In the genomic region with DNA sequence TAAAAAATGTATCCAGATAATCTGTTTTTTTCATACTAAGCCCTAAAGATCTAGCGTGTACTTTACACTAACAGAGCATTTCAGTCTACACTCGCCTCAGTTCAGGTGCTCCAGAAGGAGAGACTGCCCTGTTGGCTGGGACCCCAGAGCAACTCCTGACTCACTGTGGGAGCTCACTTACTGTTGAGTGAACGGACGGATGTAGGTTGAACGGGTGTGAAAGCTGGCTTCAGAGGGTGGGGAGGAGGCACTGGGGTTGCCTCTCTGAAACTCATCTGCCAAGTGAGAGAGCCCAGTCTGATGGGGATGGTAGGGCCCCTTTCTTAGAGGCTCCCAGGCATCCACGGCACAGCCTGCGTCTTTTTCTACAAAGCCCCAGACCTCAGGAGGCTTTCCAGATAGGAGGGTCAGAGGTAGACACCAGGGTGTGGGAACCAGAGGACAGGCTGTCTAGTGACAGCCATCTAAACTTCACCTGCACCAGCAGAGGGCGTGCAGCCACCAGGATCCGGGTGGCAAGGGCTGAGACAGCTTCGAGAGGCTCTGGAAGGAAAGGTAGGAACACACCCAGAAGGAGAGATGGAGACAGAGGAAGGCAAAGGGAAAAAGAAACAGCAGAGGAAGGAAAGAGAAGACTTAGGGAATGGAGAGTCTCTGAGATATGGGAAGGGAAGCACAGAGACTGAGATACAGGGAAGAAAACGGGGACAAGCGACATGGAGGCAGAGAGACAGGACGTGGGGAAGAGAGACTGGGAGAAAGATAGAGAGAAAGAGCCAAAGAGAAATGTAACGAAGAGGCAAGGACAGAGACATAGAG, we compare ENCODE assay signal across 8 cellular contexts. TPM values are rescaled to one million over a fixed set of nuclear protein-coding genes. Genes with fewer than 3 reads are reported as not detected.
DNase-seq lines count a peak whose midpoint lies in the region; ATAC-seq and TF ChIP-seq lines count a peak whose summit lies in the region.

No MANE protein-coding gene starts in this region.

- H4K91ac ChIP-seq in H9 (ENCODE audit: insufficient read length, low read depth, low read length): no peak overlapping the region

- no peak overlapping the region for H3K56ac ChIP-seq in H9 (ENCODE audit: insufficient read length, low read depth, low read length)

- no peak overlapping the region for H2AK5ac ChIP-seq in H9 (ENCODE audit: insufficient read length, low read length)

- no peaks in the 10 kb centered on the region for H4K20me1 ChIP-seq in H9 (ENCODE audit: control insufficient read depth, insufficient read depth, insufficient read length)

- H2BK5ac ChIP-seq in H9 (ENCODE audit: insufficient read length, low read length): no peak overlapping the region

- no peaks in the 10 kb centered on the region for H3K23me2 ChIP-seq in H9 (ENCODE audit: insufficient read length, low read depth, low read length, poor library complexity, severe bottlenecking)

- peaks cover 11% of the 10 kb centered on the region for H3K27me3 Mint-ChIP-seq in H9 (ENCODE audit: low read depth)

- H2AFZ ChIP-seq in H9 (ENCODE audit: low read length): no peak overlapping the region

- H2BK20ac ChIP-seq in H9 (ENCODE audit: low read depth, low read length, poor library complexity, severe bottlenecking): no peak overlapping the region

- H3K4me1 Mint-ChIP-seq in H9: peaks cover 18 to 41% of the 10 kb centered on the region in 2 experiments

- 0 out of 7 replicates have a peak, but pooled peaks cover 0 to 1% (median 0%) of the 10 kb centered on the region in 3 experiments for H3K36me3 Mint-ChIP-seq in H9 (ENCODE audit: insufficient read depth in 1 of 3, low read depth in 3 of 3)

- no peaks in the 10 kb centered on the region; a peak in 1 of 5 replicates for H3K9me3 Mint-ChIP-seq in H9

- no peak overlapping the region for H3K9ac ChIP-seq in H9 (ENCODE audit: extremely low read depth, insufficient read length, low read length)

- H3K9me3 ChIP-seq in H9 (ENCODE audit: control insufficient read depth, low read depth, low read length): no peaks in the 10 kb centered on the region

- H3K18ac ChIP-seq in H9 (ENCODE audit: insufficient read length, low read depth, low read length): no peak overlapping the region

- H3K27ac Mint-ChIP-seq in H9: peak overlapping the region in 1 of 3 experiments; percentile 19; a peak in 1 of 7 replicates

- H3K23ac ChIP-seq in H9 (ENCODE audit: insufficient read length, low read depth, low read length): no peak overlapping the region

- H3K4me1 ChIP-seq in H9 (ENCODE audit: insufficient read depth, low read length): no peaks in the 10 kb centered on the region

- no peaks in the 10 kb centered on the region for H3K79me2 ChIP-seq in H9 (ENCODE audit: insufficient read depth, low read length)

- intact Hi-C loops in left colon (cut with DNase I, micrococcal nuclease): loop anchor here in 1 of 2 donors (5.0 kb wide), 1 partner anchor 51 kb away; the partner anchor contains the start of gene SLC17A7

- TF ChIP-seq CTCF in H9 (conservative IDR thresholded peaks at IDR 0.05): peak; percentile 96

- no peak overlapping the region for H2BK12ac ChIP-seq in H9 (ENCODE audit: insufficient read length, low read depth, low read length)

- no peaks in the 10 kb centered on the region for H3K79me1 ChIP-seq in H9 (ENCODE audit: insufficient read depth, low read depth, low read length, poor library complexity, severe bottlenecking)

- no peak overlapping the region for H3K4me2 ChIP-seq in H9 (ENCODE audit: insufficient read depth, insufficient read length, low read length)

- H2BK15ac ChIP-seq in H9 (ENCODE audit: low read depth, low read length): no peak overlapping the region

- no peak overlapping the region for H4K5ac ChIP-seq in H9 (ENCODE audit: insufficient read length, low read depth, low read length)

- H2BK120ac ChIP-seq in H9 (ENCODE audit: low read depth, low read length, poor library complexity, severe bottlenecking): no peak overlapping the region

- no peaks in the 10 kb centered on the region for H3K27me3 ChIP-seq in H9 (ENCODE audit: insufficient read depth, low read length)

- no CpG with 5 or more reads among the region's 14 CpGs for WGBS in H9 (ENCODE audit: extremely low coverage, insufficient read length, low lambda C conversion rate)

- H3K4ac ChIP-seq in H9 (ENCODE audit: low read depth, low read length): no peak overlapping the region

- no peak overlapping the region for H3K14ac ChIP-seq in H9 (ENCODE audit: insufficient read depth, low read length)

- ATAC-seq in left colon: peak; percentile 96
- ATAC-seq in GM21447 (IDR thresholded peaks at IDR 0.05; ENCODE audit: unreplicated experiment): no peak

- peak; percentile 77 for DNase-seq in CD1c-positive myeloid dendritic cell (ENCODE audit: extremely low spot score)
- DNase-seq in H9: peak; percentile 90
- DNase-seq in NCI-H446 (lab: John Stamatoyannopoulos, UW): peak; percentile 61 to 87
- DNase-seq in activated CD4-positive, alpha-beta T cell treated with anti-CD3 and anti-CD28 coated beads for 1 hour: peak; percentile 71
- peak; percentile 71 for DNase-seq in central memory CD4-positive, alpha-beta T cell
- DNase-seq in left colon: peak; percentile 64 to 83
- DNase-seq in stimulated activated CD4-positive, alpha-beta T cell treated with anti-CD3 and anti-CD28 coated beads, Interleukin-4, amount 100 ng/mL, for 24 hours: peak; percentile 82

- H3T11ph ChIP-seq in H9 (ENCODE audit: low read length): no peak overlapping the region

- H4K8ac ChIP-seq in H9 (replicated peaks; ENCODE audit: insufficient read length, low read depth, low read length): no peak overlapping the region

- peak overlapping the region in 1 of 2 experiments; percentile 1; a peak in 2 of 5 replicates for H3K4me3 Mint-ChIP-seq in H9

- no peak overlapping the region for H3K27ac ChIP-seq in H9 (ENCODE audit: insufficient read length, low read depth, low read length)

RNA-seq across cellular contexts. Expression of gene KASH5, which starts 3.7 kb away (rescaled TPM):
- total RNA-seq in H9 (2021) (0.39 TPM in 1 of 2 replicates, not detected in the other), left colon (not detected)

RNA-seq across cellular contexts. Expression of gene DKKL1, which starts 28.1 kb away (rescaled TPM):
- 2.3 and 3.5 TPM in 2 replicates for total RNA-seq in H9 (2021)
- not detected for total RNA-seq in left colon

RNA-seq across cellular contexts. Expression of gene TEAD2, which starts 29.6 kb away (rescaled TPM):
- total RNA-seq in H9 (2021) (118 and 126 TPM in 2 replicates), left colon (10 to 100 TPM; 11.8 to 18.0 TPM)

RNA-seq across cellular contexts. Expression of gene PTH2, which starts 31.5 kb away (rescaled TPM):
- total RNA-seq in H9 (2021) (0.92 and 0.96 TPM in 2 replicates), left colon (not detected)

RNA-seq across cellular contexts. Expression of gene GFY, which starts 33.4 kb away (rescaled TPM):
- total RNA-seq in H9 (2021) (1.1 and 1.3 TPM in 2 replicates), left colon (not detected)
